In the genomic region with DNA sequence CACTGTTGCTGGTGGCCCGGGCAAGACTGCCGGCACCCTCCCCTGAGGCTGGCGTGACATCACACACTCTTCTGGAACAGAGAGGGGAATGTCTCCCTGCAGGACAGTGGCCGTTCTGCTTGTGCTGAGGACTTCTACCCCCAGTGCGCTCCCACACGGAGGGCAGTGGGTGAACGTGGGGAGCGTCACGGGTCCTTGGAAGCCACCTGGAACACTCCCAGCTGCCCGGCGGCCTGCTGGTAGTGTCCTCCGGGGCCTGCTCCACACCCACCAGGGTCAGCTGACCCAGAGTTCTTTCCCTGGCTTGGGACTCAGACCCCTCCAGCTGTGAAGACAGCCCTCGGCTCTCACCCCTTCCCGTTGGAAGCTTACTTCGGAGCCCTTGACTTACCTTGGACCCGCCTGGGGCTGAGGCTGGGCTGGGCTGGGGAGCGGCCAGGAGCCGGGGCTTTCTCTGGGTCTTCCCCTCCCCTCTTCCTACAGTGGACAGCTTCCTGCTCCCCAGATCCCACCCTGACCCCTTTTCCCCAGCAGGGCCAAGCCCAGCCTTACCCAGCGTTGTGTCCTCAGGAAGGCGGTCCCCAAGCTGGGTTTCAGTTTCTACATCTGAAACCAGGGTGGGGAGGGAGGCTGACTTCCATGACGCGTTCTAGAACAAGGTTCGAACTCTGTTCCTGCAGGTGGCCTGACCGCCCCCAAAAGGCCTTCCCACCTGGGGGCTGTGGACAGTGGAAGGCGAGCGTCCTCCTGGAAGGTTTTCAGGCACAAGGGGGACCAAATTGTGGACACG, we compare ENCODE assay signal across 28 cellular contexts. TPM values are rescaled to one million over a fixed set of nuclear protein-coding genes. Genes with fewer than 3 reads are reported as not detected.
"Had no signal": no experiment of that assay in that cellular context is flagged by ENCODE, and none has a peak within 500 bp of the region (broad histone marks: within the 10 kb centered on the region; RNA-seq: fewer than 3 reads in every experiment).

No MANE protein-coding gene starts in this region.

- H3K27me3 ChIP-seq: ascending aorta, cardiac muscle cell, testis, transverse colon had no signal

- ATAC-seq: left cardiac atrium; left ventricle myocardium superior; naive thymus-derived CD8-positive, alpha-beta T cell had no signal

- H3K9me3 Mint-ChIP-seq: activated naive CD8-positive, alpha-beta T cell treated with anti-CD3 and anti-CD28 coated beads for 36 hours had no signal

- H3K27ac Mint-ChIP-seq: activated naive CD4-positive, alpha-beta T cell treated with anti-CD3 and anti-CD28 coated beads for 36 hours; activated naive CD8-positive, alpha-beta T cell treated with anti-CD3 and anti-CD28 coated beads for 36 hours; brain; naive thymus-derived CD8-positive, alpha-beta T cell had no signal

- H3K27ac ChIP-seq: adrenal gland, ascending aorta, cardiac muscle cell, coronary artery, dorsolateral prefrontal cortex, testis, transverse colon, VCaP had no signal

- H3K36me3 Mint-ChIP-seq: activated naive CD8-positive, alpha-beta T cell treated with anti-CD3 and anti-CD28 coated beads for 36 hours; brain; naive thymus-derived CD8-positive, alpha-beta T cell had no signal

- H3K4me3 ChIP-seq: adrenal gland, ascending aorta, cardiac muscle cell, coronary artery, dorsolateral prefrontal cortex, transverse colon had no signal

- H3K9me3 ChIP-seq: adrenal gland, testis, transverse colon had no signal

- H3K36me3 ChIP-seq: adrenal gland, ascending aorta, cardiac muscle cell, transverse colon had no signal

- H3K4me1 Mint-ChIP-seq: activated naive CD8-positive, alpha-beta T cell treated with anti-CD3 and anti-CD28 coated beads for 36 hours; naive thymus-derived CD8-positive, alpha-beta T cell had no signal

- H3K4me1 ChIP-seq: adrenal gland, ascending aorta, testis, transverse colon had no signal

- DNase-seq: activated CD4-positive, alpha-beta T cell treated with anti-CD3 and anti-CD28 coated beads for 4 hours; activated CD4-positive, alpha-beta T cell treated with anti-CD3 and anti-CD28 coated beads, Interleukin-2, amount 50 U/mL, for 48 hours; activated CD8-positive, alpha-beta memory T cell treated with anti-CD3 and anti-CD28 coated beads for 24 hours; activated effector memory CD4-positive, alpha-beta T cell treated with Interleukin-2 at 50 U/mL for 16 hours; activated naive CD4-positive, alpha-beta T cell treated with anti-CD3 and anti-CD28 coated beads for 36 hours; activated naive CD8-positive, alpha-beta T cell treated with anti-CD3 and anti-CD28 coated beads for 36 hours; adrenal gland; cerebellar nuclear complex; effector memory CD4-positive, alpha-beta T cell; left cardiac atrium; left ventricle myocardium superior; midbrain; occipital lobe; stimulated activated naive CD4-positive, alpha-beta T cell; T-helper 1 cell; T-helper 9 cell; testis; transverse colon had no signal

- H3K4me3 Mint-ChIP-seq: activated naive CD4-positive, alpha-beta T cell treated with anti-CD3 and anti-CD28 coated beads for 36 hours; activated naive CD8-positive, alpha-beta T cell treated with anti-CD3 and anti-CD28 coated beads for 36 hours; brain; naive thymus-derived CD8-positive, alpha-beta T cell; neural crest cell had no signal

RNA-seq across cellular contexts. Expression of a gene that starts 14.8 kb away (rescaled TPM):
- total RNA-seq: ascending aorta; frontal cortex; left ventricle myocardium superior; naive thymus-derived CD8-positive, alpha-beta T cell; occipital lobe; right cardiac atrium had no signal
- polyA plus RNA-seq: naive thymus-derived CD8-positive, alpha-beta T cell had no signal
